8 cellular contexts compared by ENCODE assay signal in the genomic region with DNA sequence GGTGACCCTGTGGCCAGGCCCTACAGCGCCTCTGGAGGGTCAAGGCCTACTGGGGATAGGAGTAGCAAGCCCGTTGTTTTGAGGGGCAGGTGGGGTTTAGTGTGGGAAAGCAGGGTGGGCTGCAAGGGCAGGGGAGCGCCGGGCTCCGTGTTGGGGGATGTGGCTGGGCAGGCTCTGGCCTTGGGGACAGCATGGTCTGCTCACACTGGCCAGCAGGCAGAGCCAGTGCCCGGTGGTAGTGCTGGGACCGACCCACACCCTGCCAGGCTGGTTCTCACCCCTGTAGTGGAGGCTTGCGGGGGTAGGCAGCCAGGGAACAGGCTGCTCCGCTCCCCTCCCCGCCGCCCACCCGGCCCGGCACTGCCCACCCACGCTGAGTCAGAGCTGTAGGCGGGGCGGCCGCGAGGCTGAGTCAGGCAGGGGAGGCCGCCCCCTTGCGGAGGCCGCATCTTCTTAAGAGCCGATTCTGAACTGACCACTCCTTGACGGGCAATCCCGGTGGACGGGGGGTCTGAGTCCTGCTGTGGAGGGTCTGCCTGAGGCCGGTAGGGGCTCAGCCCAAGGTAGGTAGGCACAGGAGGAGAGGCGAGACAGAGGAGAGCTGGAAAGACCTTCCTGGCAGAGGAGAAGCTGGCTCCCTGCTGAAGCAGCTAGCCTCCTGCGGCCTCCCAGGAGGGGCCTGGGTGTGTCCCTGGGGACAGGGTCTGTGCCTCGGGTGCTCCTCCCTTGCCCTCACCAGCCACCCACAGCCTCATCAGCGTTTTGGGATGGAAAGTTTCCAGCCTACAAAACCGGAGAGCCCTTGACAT.
DNase-seq lines count a peak whose midpoint lies in the region; ATAC-seq and TF ChIP-seq lines count a peak whose summit lies in the region.

No MANE protein-coding gene starts in this region.

- H3K9ac ChIP-seq in HUES6 (ENCODE audit: low read length), result peak overlapping the region; percentile 61

- CTCF ChIA-PET in A673 (lab: Charles Lee), result interaction anchor here (0.6 to 2.2 kb wide), 11 partner anchors 10 to 673 kb away, joined by 3 to 17 read pairs (median 4); partner anchors contain the start of gene CEP131

- peak; percentile 87 for TF ChIP-seq CTCF in A673 (conservative IDR thresholded peaks at IDR 0.05; ENCODE audit: low read depth, low read length)
- TF ChIP-seq CTCF in right lobe of liver (IDR thresholded peaks at IDR 0.05), result peak; percentile 46 to 52 (median 50)

- no peaks in the 10 kb centered on the region for H3K9me3 ChIP-seq in A673 (ENCODE audit: low read depth, low read length, poor library complexity, severe bottlenecking)
- no peaks in the 10 kb centered on the region for H3K9me3 ChIP-seq in HUES6 (ENCODE audit: control insufficient read depth, insufficient read depth, low read depth, low read length)
- no peaks in the 10 kb centered on the region for H3K9me3 ChIP-seq in right lobe of liver

- 13% methylated on average over 9 of the region's 31 CpGs for WGBS in right lobe of liver (ENCODE audit: insufficient coverage, low coverage, low lambda C conversion rate, missing lambda C conversion rate)

- H3K27me3 ChIP-seq in A673 (replicated peaks; ENCODE audit: insufficient read depth, low read depth, low read length, poor library complexity) (no peaks in the 10 kb centered on the region), HUES6 (ENCODE audit: control insufficient read depth, insufficient read depth, low read length) (no peaks in the 10 kb centered on the region), right lobe of liver (no peaks in the 10 kb centered on the region)

- H3K27ac ChIP-seq in A673 (ENCODE audit: low read depth, low read length, poor library complexity, severe bottlenecking), result peak overlapping the region; percentile 85
- H3K27ac ChIP-seq in HUES6 (ENCODE audit: low read depth, low read length), result 0 out of 2 replicates have a peak overlapping the region, but pooled peaks have one; percentile 27
- H3K27ac ChIP-seq in right lobe of liver, result peak overlapping the region; percentile 55 to 63 (median 62)

- peaks cover 46% of the 10 kb centered on the region for H3K4me1 ChIP-seq in A673 (ENCODE audit: insufficient read depth, low read length, poor library complexity, severe bottlenecking)
- H3K4me1 ChIP-seq in HUES6 (ENCODE audit: control insufficient read depth, insufficient read depth, low read length), result peaks cover 42% of the 10 kb centered on the region
- peaks cover 0 to 52% (median 26%) of the 10 kb centered on the region in 4 donors for H3K4me1 ChIP-seq in right lobe of liver

- peak; percentile 81 for DNase-seq in A673 (ENCODE audit: low spot score)
- DNase-seq in activated CD4-positive, alpha-beta T cell treated with anti-CD3 and anti-CD28 coated beads for 48 hours, result peak; percentile 57
- peak; percentile 89 for DNase-seq in dermis blood vessel endothelial cell
- DNase-seq in right lobe of liver, result peak in 2 of 3 donors; percentile 75 to 79
- DNase-seq in stimulated activated CD4-positive, alpha-beta T cell treated with anti-CD3 and anti-CD28 coated beads, Interleukin-4, amount 100 ng/mL, for 48 hours (ENCODE audit: low read depth in 2 of 2), result peak; percentile 15 to 32
- no peak for DNase-seq in DMS53 treated with DMSO at 0.1 percent for 48 hours (lab: John Stamatoyannopoulos, UW; ENCODE audit: unreplicated experiment)
- no peak for DNase-seq in NCI-H2196 treated with DMSO at 0.1 percent for 48 hours (lab: John Stamatoyannopoulos, UW; ENCODE audit: unreplicated experiment)

- H3K4me3 ChIP-seq in A673 (ENCODE audit: low read depth, low read length, poor library complexity, severe bottlenecking) (peak overlapping the region; percentile 25), HUES6 (ENCODE audit: low read depth, low read length) (0 out of 2 replicates have a peak overlapping the region, but pooled peaks have one; percentile 28), right lobe of liver (no peak overlapping the region)

- POLR2A ChIA-PET in A673 (lab: Charles Lee; ENCODE audit: low non-redundant PET), result interaction anchor here (0.6 kb wide), 1 partner anchor 46 kb away, joined by 3 read pairs; no protein-coding TSS in a partner anchor

- peak; percentile 25 to 44 (median 34) for ATAC-seq in right lobe of liver

- no TSS peak for BruUV-seq in A673 (replicated peaks; lab: Mats Ljungman, UMichigan)

- peak; percentile 34 for TF ChIP-seq POLR2A in right lobe of liver (IDR thresholded peaks at IDR 0.05)

- intact Hi-C loops in A673 (cut with micrococcal nuclease; ENCODE audit: unreplicated experiment) (loop anchor here (5.0 kb wide), 1 partner anchor 60 kb away; the partner anchor contains the start of gene BAIAP2), right lobe of liver (cut with DNase I) (loop anchor here in 1 of 2 donors (10.0 kb wide), 1 partner anchor 73 kb away; no protein-coding TSS in a partner anchor)

- peaks cover 7% of the 10 kb centered on the region for H3K36me3 ChIP-seq in A673 (ENCODE audit: insufficient read depth, low read length, poor library complexity, severe bottlenecking)
- no peaks in the 10 kb centered on the region for H3K36me3 ChIP-seq in HUES6 (ENCODE audit: control insufficient read depth, insufficient read depth, low read length)
- peaks cover 0 to 12% (median 0%) of the 10 kb centered on the region in 4 donors for H3K36me3 ChIP-seq in right lobe of liver

Comparison
In these comparisons a context has a peak if more than half of its experiments do, and no peak if none do; other contexts are left out.
1. DNase-seq: peak in A673 (single experiment), activated CD4-positive, alpha-beta T cell treated with anti-CD3 and anti-CD28 coated beads for 48 hours (single experiment), dermis blood vessel endothelial cell (single experiment), right lobe of liver (2 of 3) and stimulated activated CD4-positive, alpha-beta T cell treated with anti-CD3 and anti-CD28 coated beads, Interleukin-4, amount 100 ng/mL, for 48 hours (2 of 2); none in DMS53 treated with DMSO at 0.1 percent for 48 hours (single experiment) and NCI-H2196 treated with DMSO at 0.1 percent for 48 hours (single experiment).
2. H3K27ac ChIP-seq: peak in every context shown above with its lines; median percentile 85 in A673; 62 in right lobe of liver; 27 in HUES6.
3. H3K4me3 ChIP-seq: peak in A673 (single experiment) and HUES6 (single experiment); none in right lobe of liver (0 of 3).